In the genomic region with DNA sequence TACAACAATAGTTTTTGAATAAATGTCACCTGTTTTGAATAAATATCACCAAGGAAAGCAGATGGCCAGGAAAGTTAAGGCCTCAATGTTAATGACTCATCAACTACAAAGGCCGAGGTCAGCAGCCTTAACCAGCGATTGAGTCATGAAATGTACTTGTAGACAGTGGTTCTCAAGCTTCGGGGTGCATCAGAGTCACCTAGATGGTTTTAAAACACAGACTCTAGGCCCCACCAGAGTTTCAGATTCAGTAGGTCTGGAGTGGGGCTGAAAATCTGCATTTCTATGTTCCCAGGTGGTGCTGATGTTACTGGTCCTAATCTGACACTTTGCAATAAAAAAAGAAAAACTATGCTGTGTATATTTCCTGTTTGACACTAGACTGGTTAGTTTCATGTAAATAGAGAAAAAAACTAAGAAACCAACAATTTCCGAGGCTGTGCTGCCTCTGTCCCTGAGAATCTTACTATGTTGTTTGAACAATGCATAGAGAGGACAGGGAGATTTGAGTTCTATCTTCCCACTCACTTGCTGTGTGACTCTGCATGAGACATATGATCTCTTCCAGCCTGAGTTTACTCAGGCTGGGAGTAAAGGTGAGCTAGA, we compare ENCODE assay signal across 10 cellular contexts. TPM values are rescaled to one million over a fixed set of nuclear protein-coding genes. Genes with fewer than 3 reads are reported as not detected.
DNase-seq lines count a peak whose midpoint lies in the region; ATAC-seq, FAIRE-seq and TF ChIP-seq lines count a peak whose summit lies in the region.
"Had no signal": no experiment of that assay in that cellular context is flagged by ENCODE, and none has a peak within 500 bp of the region (broad histone marks: within the 10 kb centered on the region; RNA-seq: fewer than 3 reads in every experiment).

No MANE protein-coding gene starts in this region.

- H3K4me1 Mint-ChIP-seq in astrocyte (ENCODE audit: low read depth, unreplicated experiment) = peaks cover 39% of the 10 kb centered on the region

- ATAC-seq in HG03039 (IDR thresholded peaks at IDR 0.05; ENCODE audit: unreplicated experiment) = peak; percentile 79

- TF ChIP-seq CTCF in astrocyte (IDR thresholded peaks at IDR 0.05; ENCODE audit: insufficient read depth, low read depth, low read length) = no peak

- no peaks in the 10 kb centered on the region for H3K9me3 ChIP-seq in SJCRH30 (replicated peaks)
- H3K9me3 ChIP-seq in astrocyte (ENCODE audit: insufficient read depth, low read depth, low read length) = no peaks in the 10 kb centered on the region

- H3K27ac ChIP-seq in SJCRH30 (no peak overlapping the region), astrocyte (ENCODE audit: low read depth, low read length) (peak overlapping the region; percentile 69)
- H3K27ac ChIP-seq: 22Rv1 had no signal

- no peaks in the 10 kb centered on the region for H3K9me3 Mint-ChIP-seq in astrocyte (ENCODE audit: unreplicated experiment)

- peaks cover 7% of the 10 kb centered on the region for H4K20me1 ChIP-seq in astrocyte (ENCODE audit: insufficient read depth, low read length)

- peaks cover 41% of the 10 kb centered on the region for H3K79me2 ChIP-seq in astrocyte (ENCODE audit: insufficient read depth, low read length)

- DNase-seq in NK-92 treated with Interleukin-12 subunit alpha and Interleukin-12 subunit beta, amount 100 ng/mL, for 24 hours (lab: John Stamatoyannopoulos, UW) = peak; percentile 66
- DNase-seq in NK-92 (lab: John Stamatoyannopoulos, UW; ENCODE audit: unreplicated experiment) (no peak), SJCRH30 (peak; percentile 16 to 48), astrocyte (ENCODE audit: low read depth) (peak; percentile 95), myocyte (ENCODE audit: low read depth) (peak; percentile 86), superior temporal gyrus (ENCODE audit: extremely low spot score) (no peak), NCI-H1694 treated with DMSO at 0.1 percent for 48 hours (lab: John Stamatoyannopoulos, UW) (no peak)

- peak overlapping the region; percentile 67 for H3K4me2 ChIP-seq in astrocyte (ENCODE audit: low read length)

- H3K4me3 Mint-ChIP-seq in astrocyte (ENCODE audit: unreplicated experiment) = no peak overlapping the region

- H3K27ac Mint-ChIP-seq in astrocyte (ENCODE audit: unreplicated experiment) = peak overlapping the region; percentile 93

- H2AFZ ChIP-seq in astrocyte (ENCODE audit: low read depth, low read length) = no peak overlapping the region

- H3K9ac ChIP-seq in astrocyte (ENCODE audit: low read length) = peak overlapping the region; percentile 49

- no peaks in the 10 kb centered on the region for H3K27me3 Mint-ChIP-seq in astrocyte (ENCODE audit: low read depth, unreplicated experiment)

- H3K4me1 ChIP-seq in SJCRH30 = peaks cover 23% of the 10 kb centered on the region
- peaks cover 29% of the 10 kb centered on the region for H3K4me1 ChIP-seq in astrocyte (ENCODE audit: insufficient read depth, low read length)

- FAIRE-seq in astrocyte (lab: Jason Lieb, UNC) = no peak
- FAIRE-seq: endometrium had no signal

- H3K36me3 Mint-ChIP-seq in astrocyte (ENCODE audit: low read depth, unreplicated experiment) = no peaks in the 10 kb centered on the region

- H3K27me3 ChIP-seq in SJCRH30 (no peaks in the 10 kb centered on the region), astrocyte (ENCODE audit: insufficient read depth, low read length) (no peaks in the 10 kb centered on the region)

- no peaks in the 10 kb centered on the region for H3K36me3 ChIP-seq in SJCRH30
- H3K36me3 ChIP-seq in astrocyte (ENCODE audit: insufficient read depth, low read length) = no peaks in the 10 kb centered on the region

- H3K4me3 ChIP-seq in SJCRH30 = no peak overlapping the region
- no peak overlapping the region for H3K4me3 ChIP-seq in astrocyte (ENCODE audit: insufficient read depth, low read depth, low read length)

RNA-seq across cellular contexts. Expression of a gene that starts 9.8 kb away (rescaled TPM):
- total RNA-seq in SJCRH30 (2014; rRNA removed; shearing (Covaris generic)) = 7.0 and 12.2 TPM in 2 replicates
- total RNA-seq in astrocyte (17.8 and 18.8 TPM in 2 replicates), myocyte (0.94 and 1.9 TPM in 2 replicates)
- 2.0 TPM for polyA plus RNA-seq in myocyte (2012)

RNA-seq across cellular contexts. Expression of a gene that starts 39.1 kb away (rescaled TPM):
- total RNA-seq in SJCRH30 (2014; rRNA removed; shearing (Covaris generic)) = 11.2 and 11.3 TPM in 2 replicates
- total RNA-seq in astrocyte = 8.9 and 9.5 TPM in 2 replicates
- 6.2 and 9.7 TPM in 2 replicates for total RNA-seq in myocyte
- 11.9 TPM for polyA plus RNA-seq in myocyte (2012)

RNA-seq across cellular contexts. Expression of a gene that starts 39.2 kb away (rescaled TPM):
- 7.3 and 7.6 TPM in 2 replicates for total RNA-seq in SJCRH30 (2014; rRNA removed; shearing (Covaris generic))
- 10.6 and 13.6 TPM in 2 replicates for total RNA-seq in astrocyte
- 8.3 and 10.6 TPM in 2 replicates for total RNA-seq in myocyte
- polyA plus RNA-seq in myocyte (2012) = 9.6 TPM

Comparison
In these comparisons a context has a peak if more than half of its experiments do, and no peak if none do; other contexts are left out.
1. DNase-seq: peak in NK-92 treated with Interleukin-12 subunit alpha and Interleukin-12 subunit beta, amount 100 ng/mL, for 24 hours (single experiment), SJCRH30 (2 of 2), astrocyte (single experiment) and myocyte (single experiment); none in NK-92 (single experiment), superior temporal gyrus (single experiment) and NCI-H1694 treated with DMSO at 0.1 percent for 48 hours (single experiment).